ENCODE assay signal across 13 cellular contexts in genomic region chr2:216732334-216732733, GRCh38. TPM values are rescaled to one million over a fixed set of nuclear protein-coding genes. Genes with fewer than 3 reads are reported as not detected.
"Had no signal": no experiment of that assay in that cellular context is flagged by ENCODE, and none has a peak within 500 bp of the region (broad histone marks: within the 10 kb centered on the region; RNA-seq: fewer than 3 reads in every experiment).

No MANE protein-coding gene starts in this region.

- H3K27ac ChIP-seq: neural progenitor cell, psoas muscle, stomach, testis, upper lobe of left lung had no signal

- H3K9me3 Mint-ChIP-seq: activated B cell treated with CpG ODN at 0.5 μM for 24 hours; activated naive CD4-positive, alpha-beta T cell treated with anti-CD3 and anti-CD28 coated beads, Interleukin-2, amount 50 U/mL, for 72 hours; activated T-cell treated with anti-CD3 and anti-CD28 coated beads, Interleukin-2, amount 50 U/mL, for 72 hours; neural progenitor cell had no signal

- H3K27ac Mint-ChIP-seq: activated B cell treated with CpG ODN at 0.5 μM for 24 hours; activated naive CD4-positive, alpha-beta T cell treated with anti-CD3 and anti-CD28 coated beads, Interleukin-2, amount 50 U/mL, for 72 hours; activated T-cell treated with anti-CD3 and anti-CD28 coated beads, Interleukin-2, amount 50 U/mL, for 72 hours; neural progenitor cell had no signal

- H3K36me3 Mint-ChIP-seq: activated naive CD4-positive, alpha-beta T cell treated with anti-CD3 and anti-CD28 coated beads, Interleukin-2, amount 50 U/mL, for 72 hours; neural progenitor cell had no signal

- H2AFZ ChIP-seq: neural progenitor cell had no signal

- H3K4me1 Mint-ChIP-seq: activated B cell treated with CpG ODN at 0.5 μM for 24 hours had no signal

- H3K4me2 ChIP-seq: neural progenitor cell had no signal

- H3K4me3 Mint-ChIP-seq: activated B cell treated with CpG ODN at 0.5 μM for 24 hours; activated T-cell treated with anti-CD3 and anti-CD28 coated beads, Interleukin-2, amount 50 U/mL, for 72 hours; neural progenitor cell had no signal

- DNase-seq: activated B cell treated with CpG ODN at 0.5 μM for 24 hours; activated CD4-positive, alpha-beta T cell treated with anti-CD3 and anti-CD28 coated beads for 48 hours; activated CD8-positive, alpha-beta memory T cell treated with anti-CD3 and anti-CD28 coated beads, Interleukin-2, amount 50 U/mL, for 48 hours; activated gamma-delta T cell; activated T-cell treated with anti-CD3 and anti-CD28 coated beads, Interleukin-2, amount 50 U/mL, for 72 hours; left colon; psoas muscle; stimulated activated CD4-positive, alpha-beta T cell treated with anti-CD3 and anti-CD28 coated beads, Interleukin-1b, Interleukin-23, amount 100 ng/mL, for 48 hours; stomach; testis had no signal

- H3K9ac ChIP-seq: neural progenitor cell had no signal

- H3K9me3 ChIP-seq: psoas muscle, stomach, testis, upper lobe of left lung had no signal

- H3K4me1 ChIP-seq: psoas muscle, testis, upper lobe of left lung had no signal

- H3K27me3 ChIP-seq: neural progenitor cell, stomach, testis, upper lobe of left lung had no signal

RNA-seq across cellular contexts. Expression of gene IGFBP5, which starts 37.0 kb away (rescaled TPM):
- total RNA-seq: activated B cell treated with CpG ODN at 0.5 μM for 24 hours; activated T-cell treated with anti-CD3 and anti-CD28 coated beads, Interleukin-2, amount 50 U/mL, for 72 hours had no signal
